Comparison of ENCODE assay signal across 27 cellular contexts in genomic region chr18:57359433-57359832, GRCh38. TPM values are rescaled to one million over a fixed set of nuclear protein-coding genes. Genes with fewer than 3 reads are reported as not detected.
"Had no signal": no experiment of that assay in that cellular context is flagged by ENCODE, and none has a peak within 500 bp of the region (broad histone marks: within the 10 kb centered on the region; RNA-seq: fewer than 3 reads in every experiment).

No MANE protein-coding gene starts in this region.

- DNase-seq: IMR-90; Karpas-422; KG1; MG63; NCI-H1092; NCI-H1105 treated with DMSO at 0.1 percent for 48 hours; NCI-H1417 treated with DMSO at 0.1 percent for 48 hours; NCI-H146; NCI-H1694 treated with DMSO at 0.1 percent for 48 hours; NCI-H1930; NCI-H2081; NCI-H2107; NCI-H2171; NCI-H226; NCI-H446; NCI-H510A; NCI-H524 treated with DMSO at 0.1 percent for 48 hours; NCI-H69; NCI-H774; NK-92 treated with Interleukin-12 subunit alpha and Interleukin-12 subunit beta, amount 100 ng/mL, for 24 hours; PC-3; SHP77; SJCRH30 had no signal

- ATAC-seq: Panc1, PC-3, SK-N-SH treated with all-trans-retinoic acid at 6 μM for 48 hours had no signal

RNA-seq across cellular contexts. Expression of gene ST8SIA3, which starts 7.1 kb away (rescaled TPM):
- total RNA-seq: HT1080, IMR-90, OCI-LY7, PC-3 had no signal
